In genomic region chr3:185152433-185153169, GRCh38 we compare ENCODE assay signal across 8 cellular contexts. TPM values are rescaled to one million over a fixed set of nuclear protein-coding genes. Genes with fewer than 3 reads are reported as not detected.
DNase-seq lines count a peak whose midpoint lies in the region; ATAC-seq lines count a peak whose summit lies in the region.

TSS of gene C3orf70 (minus strand) at chr3:185153060. CDS start at chr3:185152823, 237 bp downstream.

- peak within 1 kb of the TSS; percentile 99 for H2BK120ac ChIP-seq in neuronal stem cell (ENCODE audit: low read depth, low read length)

- peak within 1 kb of the TSS; percentile 95 for H3K14ac ChIP-seq in neuronal stem cell (ENCODE audit: low read length)

- H2BK12ac ChIP-seq in neuronal stem cell (ENCODE audit: low read length): peak within 1 kb of the TSS; percentile 86

- ATAC-seq in GM19397 (IDR thresholded peaks at IDR 0.05; ENCODE audit: unreplicated experiment) (peak; percentile 68), GM18498 (IDR thresholded peaks at IDR 0.05; ENCODE audit: unreplicated experiment) (no peak)
- ATAC-seq in activated naive CD8-positive, alpha-beta T cell treated with anti-CD3 and anti-CD28 coated beads, Interleukin-2, amount 50 U/mL, for 24 hours: peak; percentile 59

- H3K4me3 ChIP-seq in neuronal stem cell (ENCODE audit: low read length in 2 of 2): peak within 1 kb of the TSS; percentile 50 to 93

- WGBS in neuronal stem cell (ENCODE audit: extremely low coverage in 2 of 2, insufficient read length in 2 of 2, insufficient replicate concordance in 1 of 2), 2 donors: no CpG with 5 or more reads among the region's 110 CpGs

- H2AK5ac ChIP-seq in neuronal stem cell (ENCODE audit: low read depth, low read length): peak within 1 kb of the TSS; percentile 98

- H3K18ac ChIP-seq in neuronal stem cell (ENCODE audit: low read length): peak within 1 kb of the TSS; percentile 99

- peaks cover 6% of the 10 kb centered on the region for H3K4me1 Mint-ChIP-seq in activated naive CD8-positive, alpha-beta T cell treated with anti-CD3 and anti-CD28 coated beads, Interleukin-2, amount 50 U/mL, for 24 hours

- intact Hi-C loops in head of caudate nucleus (cut with DNase I): no loop called here

- peak within 1 kb of the TSS; percentile 41 for H3K27ac ChIP-seq in neuronal stem cell (replicated peaks; ENCODE audit: low read length)

- H4K91ac ChIP-seq in neuronal stem cell (ENCODE audit: low read depth, low read length, poor library complexity): peak within 1 kb of the TSS; percentile 16

- peaks cover 3% of the 10 kb centered on the region for H3K79me1 ChIP-seq in neuronal stem cell (ENCODE audit: low read depth, low read length)

- peaks cover 0 to 63% (median 0%) of the 10 kb centered on the region in 3 experiments for H3K27me3 ChIP-seq in neuronal stem cell (ENCODE audit: control insufficient read depth in 3 of 3, insufficient read depth in 3 of 3, low read depth in 1 of 3, low read length in 3 of 3)

- no peak within 1 kb of the TSS for H3K27ac Mint-ChIP-seq in activated naive CD8-positive, alpha-beta T cell treated with anti-CD3 and anti-CD28 coated beads, Interleukin-2, amount 50 U/mL, for 24 hours

- no peaks in the 10 kb centered on the region for H3K36me3 ChIP-seq in neuronal stem cell (replicated peaks in 1 of 2; ENCODE audit: control insufficient read depth in 2 of 2, insufficient read depth in 2 of 2, low read length in 2 of 2)

- H3K4me3 Mint-ChIP-seq in activated naive CD8-positive, alpha-beta T cell treated with anti-CD3 and anti-CD28 coated beads, Interleukin-2, amount 50 U/mL, for 24 hours: peak within 1 kb of the TSS; percentile 72

- peak; percentile 74 for DNase-seq in COLO668 (lab: John Stamatoyannopoulos, UW; ENCODE audit: unreplicated experiment)
- DNase-seq in NCI-H2171 treated with DMSO at 0.1 percent for 48 hours (lab: John Stamatoyannopoulos, UW): peak; percentile 84
- DNase-seq in activated naive CD8-positive, alpha-beta T cell treated with anti-CD3 and anti-CD28 coated beads, Interleukin-2, amount 50 U/mL, for 24 hours: peak; percentile 30
- DNase-seq in head of caudate nucleus: peak; percentile 9 to 83 (median 64)
- peak; percentile 54 for DNase-seq in neuronal stem cell (ENCODE audit: low spot score)
- no peak for DNase-seq in OCI-M2 (lab: John Stamatoyannopoulos, UW; ENCODE audit: unreplicated experiment)

- peak within 1 kb of the TSS; percentile 80 for H3K4ac ChIP-seq in neuronal stem cell (ENCODE audit: low read length)

- H3K23ac ChIP-seq in neuronal stem cell (ENCODE audit: low read depth, low read length, poor library complexity): peak within 1 kb of the TSS; percentile 82

- no peaks in the 10 kb centered on the region for H3K9me3 ChIP-seq in neuronal stem cell (replicated peaks in 1 of 2; ENCODE audit: control insufficient read depth in 2 of 2, insufficient read depth in 1 of 2, low read depth in 1 of 2, low read length in 2 of 2)

- H2BK5ac ChIP-seq in neuronal stem cell (ENCODE audit: low read length): peak within 1 kb of the TSS; percentile 85

- no peaks in the 10 kb centered on the region for H3K36me3 Mint-ChIP-seq in activated naive CD8-positive, alpha-beta T cell treated with anti-CD3 and anti-CD28 coated beads, Interleukin-2, amount 50 U/mL, for 24 hours (ENCODE audit: low read depth)

- peaks cover 0 to 14% of the 10 kb centered on the region in 2 donors for H3K4me1 ChIP-seq in neuronal stem cell (ENCODE audit: control insufficient read depth in 2 of 2, insufficient read depth in 1 of 2, low read depth in 1 of 2, low read length in 2 of 2)

- peak within 1 kb of the TSS; percentile 87 for H3K4me2 ChIP-seq in neuronal stem cell (ENCODE audit: insufficient read depth, low read length, poor library complexity, severe bottlenecking)

- peak within 1 kb of the TSS; percentile 98 for H4K8ac ChIP-seq in neuronal stem cell (ENCODE audit: low read depth, low read length)

- H3K9me3 Mint-ChIP-seq in activated naive CD8-positive, alpha-beta T cell treated with anti-CD3 and anti-CD28 coated beads, Interleukin-2, amount 50 U/mL, for 24 hours: no peaks in the 10 kb centered on the region

- peak within 1 kb of the TSS; percentile 98 for H3K9ac ChIP-seq in neuronal stem cell (ENCODE audit: low read depth, low read length, poor library complexity)

- H2BK15ac ChIP-seq in neuronal stem cell (ENCODE audit: low read length): peak within 1 kb of the TSS; percentile 100

- peak within 1 kb of the TSS; percentile 99 for H2AFZ ChIP-seq in neuronal stem cell (ENCODE audit: low read length)

- H3K27me3 Mint-ChIP-seq in activated naive CD8-positive, alpha-beta T cell treated with anti-CD3 and anti-CD28 coated beads, Interleukin-2, amount 50 U/mL, for 24 hours: peaks cover 33% of the 10 kb centered on the region

RNA-seq across cellular contexts. Expression of gene C3orf70, which starts in this region (rescaled TPM):
- 6.6 TPM for polyA plus RNA-seq in neuronal stem cell (2013, experiment 1 of 2)
- polyA plus RNA-seq in neuronal stem cell (2013, experiment 2 of 2): 6.9 TPM
